Comparison of ENCODE assay signal across 23 cellular contexts in genomic region chr5:133708451-133708850, GRCh38.
"Had no signal": no experiment of that assay in that cellular context is flagged by ENCODE, and none has a peak within 500 bp of the region (broad histone marks: within the 10 kb centered on the region; RNA-seq: fewer than 3 reads in every experiment).

No MANE protein-coding gene starts in this region.

- H2AFZ ChIP-seq: hepatocyte had no signal

- H3K4me1 ChIP-seq: body of pancreas, foreskin keratinocyte, pancreas, spleen, uterus had no signal

- H3K36me3 ChIP-seq: neutrophil, pancreas, spleen, tibial artery, uterus had no signal

- H3K4me2 ChIP-seq: hepatocyte had no signal

- H3K27ac ChIP-seq: body of pancreas, epithelial cell of prostate, foreskin keratinocyte, hepatocyte, neutrophil, pancreas, spleen, tibial artery, uterus had no signal

- H3K27ac Mint-ChIP-seq: activated naive CD4-positive, alpha-beta T cell treated with anti-CD3 and anti-CD28 coated beads for 36 hours; activated T-helper 2 cell treated with anti-CD3 and anti-CD28 coated beads, Interferon-gamma antibody, Interleukin-2, Interleukin-4, amounts not matched to agents 10 μg/mL and 5 μg/mL and 100 μg/mL, durations not matched to agents 14 hours and 24 hours and 36 hours; endodermal cell; naive thymus-derived CD8-positive, alpha-beta T cell had no signal

- H3K36me3 Mint-ChIP-seq: naive thymus-derived CD8-positive, alpha-beta T cell had no signal

- H3K9me3 ChIP-seq: body of pancreas, neutrophil, pancreas, spleen, tibial artery, uterus had no signal

- H3K9me3 Mint-ChIP-seq: activated naive CD4-positive, alpha-beta T cell treated with anti-CD3 and anti-CD28 coated beads for 36 hours; activated T-helper 2 cell treated with anti-CD3 and anti-CD28 coated beads, Interferon-gamma antibody, Interleukin-2, Interleukin-4, amounts not matched to agents 10 μg/mL and 5 μg/mL and 100 μg/mL, durations not matched to agents 14 hours and 24 hours and 36 hours; endodermal cell; naive thymus-derived CD8-positive, alpha-beta T cell had no signal

- FAIRE-seq: colon, kidney, pancreas had no signal

- H3K27me3 ChIP-seq: body of pancreas, dorsolateral prefrontal cortex, hepatocyte, neutrophil, pancreas, spleen, tibial artery, uterus had no signal

- H3K4me1 Mint-ChIP-seq: endodermal cell; naive thymus-derived CD8-positive, alpha-beta T cell had no signal

- DNase-seq: activated CD4-positive, CD25-positive, alpha-beta regulatory T cell treated with anti-CD3 and anti-CD28 coated beads, Interleukin-2, amount 50 U/mL, for 72 hours; activated naive CD4-positive, alpha-beta T cell treated with anti-CD3 and anti-CD28 coated beads for 36 hours; body of pancreas; central memory CD4-positive, alpha-beta T cell; dorsolateral prefrontal cortex; foreskin keratinocyte; kidney; left ventricle myocardium superior; mesendoderm; naive thymus-derived CD8-positive, alpha-beta T cell; pancreas; stimulated activated naive CD4-positive, alpha-beta T cell treated with Interleukin-2 at 50 U/mL for 16 hours; SW 1271; T-helper 2 cell; tibial artery; uterus had no signal

- H3K4me3 ChIP-seq: body of pancreas, dorsolateral prefrontal cortex, hepatocyte, pancreas, spleen, tibial artery, uterus had no signal

- ATAC-seq: body of pancreas; foreskin keratinocyte; left ventricle myocardium superior; naive thymus-derived CD8-positive, alpha-beta T cell; pancreas had no signal

- H3K4me3 Mint-ChIP-seq: activated naive CD4-positive, alpha-beta T cell treated with anti-CD3 and anti-CD28 coated beads for 36 hours; endodermal cell; naive thymus-derived CD8-positive, alpha-beta T cell had no signal

- H3K79me2 ChIP-seq: hepatocyte had no signal
